Comparison of ENCODE assay signal across 17 cellular contexts in genomic region chr12:46452061-46452615, GRCh38.
DNase-seq lines count a peak whose midpoint lies in the region; TF ChIP-seq lines count a peak whose summit lies in the region.
"Had no signal": no experiment of that assay in that cellular context is flagged by ENCODE, and none has a peak within 500 bp of the region (broad histone marks: within the 10 kb centered on the region; RNA-seq: fewer than 3 reads in every experiment).

No MANE protein-coding gene starts in this region.

- TF ChIP-seq POLR2A in prostate gland (IDR thresholded peaks at IDR 0.05) = no peak

- no peaks in the 10 kb centered on the region for H3K9me3 ChIP-seq in prostate gland
- H3K9me3 ChIP-seq: BLaER1 had no signal

- DNase-seq in Calu3 (no peak), HFFc6 (peak; percentile 63), astrocyte of the hippocampus (ENCODE audit: low read depth, low spot score) (peak; percentile 21), prostate gland (ENCODE audit: low spot score) (no peak), NCI-H2081 (lab: John Stamatoyannopoulos, UW) (no peak), osteocyte (ENCODE audit: extremely low spot score, unreplicated experiment) (no peak), NCI-H1694 (lab: John Stamatoyannopoulos, UW) (no peak)
- DNase-seq: activated effector memory CD4-positive, alpha-beta T cell treated with anti-CD3 and anti-CD28 coated beads, Interleukin-2, amount 50 U/mL, for 16 hours; effector CD8-positive, alpha-beta T cell; foreskin melanocyte; natural killer cell; NCI-H2029 treated with DMSO at 0.1 percent for 48 hours; NCI-H526 had no signal

- H3K4me1 ChIP-seq in prostate gland (replicated peaks) = no peaks in the 10 kb centered on the region
- H3K4me1 ChIP-seq: BLaER1 had no signal

- intact Hi-C loops in Calu3 (cut with micrococcal nuclease; ENCODE audit: unreplicated experiment) (no loop called here), prostate gland (cut with DNase I) (no loop called here)

- H3K4me1 Mint-ChIP-seq in Calu3 (ENCODE audit: low read depth, unreplicated experiment) (peaks cover 70% of the 10 kb centered on the region), HFFc6 (ENCODE audit: low read depth) (peaks cover 78% of the 10 kb centered on the region), nephron (peaks cover 61% of the 10 kb centered on the region), osteocyte (ENCODE audit: unreplicated experiment) (peaks cover 27% of the 10 kb centered on the region)

- H3K27ac Mint-ChIP-seq in Calu3 (ENCODE audit: unreplicated experiment) (peak overlapping the region; percentile 29), HFFc6 (peak overlapping the region; percentile 57), nephron (peak overlapping the region in 2 of 3 experiments; percentile 49 to 71), osteocyte (ENCODE audit: unreplicated experiment) (no peak overlapping the region)

- H3K27me3 Mint-ChIP-seq in Calu3 (ENCODE audit: unreplicated experiment) (no peaks in the 10 kb centered on the region), HFFc6 (ENCODE audit: insufficient read depth) (no peaks in the 10 kb centered on the region; the same call in 1 of the 2 replicates), nephron (ENCODE audit: low read depth) (peaks cover 5% of the 10 kb centered on the region), osteocyte (ENCODE audit: unreplicated experiment) (no peaks in the 10 kb centered on the region)

- H3K27ac ChIP-seq in prostate gland = no peak overlapping the region
- H3K27ac ChIP-seq: BLaER1, cardiac muscle cell had no signal

- CTCF ChIA-PET in Calu3 (lab: Charles Lee) = no interaction called here

- H3K27me3 ChIP-seq in prostate gland (replicated peaks; ENCODE audit: insufficient read depth) = no peaks in the 10 kb centered on the region
- H3K27me3 ChIP-seq: BLaER1, cardiac muscle cell had no signal

- BruUV-seq in Calu3 (replicated peaks; lab: Mats Ljungman, UMichigan) = no TSS peak

- 23% methylated on average over 3 of the region's 3 CpGs for WGBS in prostate gland

- H3K9me3 Mint-ChIP-seq in Calu3 (ENCODE audit: low read depth, unreplicated experiment) (no peaks in the 10 kb centered on the region), HFFc6 (no peaks in the 10 kb centered on the region), nephron (no peaks in the 10 kb centered on the region), osteocyte (ENCODE audit: unreplicated experiment) (peaks cover 3% of the 10 kb centered on the region)
- H3K9me3 Mint-ChIP-seq: natural killer cell had no signal

- no peak overlapping the region for H3K4me3 ChIP-seq in prostate gland
- H3K4me3 ChIP-seq: BLaER1, cardiac muscle cell, lung had no signal

- H3K36me3 Mint-ChIP-seq in Calu3 (ENCODE audit: insufficient read depth, unreplicated experiment) = peaks cover 7% of the 10 kb centered on the region
- H3K36me3 Mint-ChIP-seq in HFFc6 (ENCODE audit: low read depth) = peaks cover 29% of the 10 kb centered on the region
- no peaks in the 10 kb centered on the region for H3K36me3 Mint-ChIP-seq in nephron (ENCODE audit: low read depth)
- peaks cover 8% of the 10 kb centered on the region for H3K36me3 Mint-ChIP-seq in osteocyte (ENCODE audit: unreplicated experiment)
- H3K36me3 Mint-ChIP-seq: natural killer cell had no signal

- H3K4me3 Mint-ChIP-seq in Calu3 (ENCODE audit: low read depth, unreplicated experiment) = peak overlapping the region; percentile 4
- no peak overlapping the region; the same call in 1 of the 2 replicates for H3K4me3 Mint-ChIP-seq in HFFc6
- H3K4me3 Mint-ChIP-seq in nephron = no peak overlapping the region
- H3K4me3 Mint-ChIP-seq in osteocyte (ENCODE audit: unreplicated experiment) = no peak overlapping the region
- H3K4me3 Mint-ChIP-seq: natural killer cell had no signal

- TF ChIP-seq CTCF in Calu3 (IDR thresholded peaks at IDR 0.05; ENCODE audit: unreplicated experiment) = no peak
- TF ChIP-seq CTCF in HFFc6 (IDR thresholded peaks at IDR 0.05) = no peak
- no peak for TF ChIP-seq CTCF in nephron (IDR thresholded peaks at IDR 0.05; ENCODE audit: unreplicated experiment in 3 of 3)
- TF ChIP-seq CTCF in prostate gland (IDR thresholded peaks at IDR 0.05) = no peak
- TF ChIP-seq CTCF in osteocyte (IDR thresholded peaks at IDR 0.05) = no peak

- H3K36me3 ChIP-seq in prostate gland = no peaks in the 10 kb centered on the region
- H3K36me3 ChIP-seq: BLaER1, cardiac muscle cell had no signal

Comparison
In these comparisons a context has a peak if more than half of its experiments do, and no peak if none do; other contexts are left out.
1. DNase-seq: peak in HFFc6 (single experiment) and astrocyte of the hippocampus (single experiment); none in Calu3 (single experiment), prostate gland (single experiment), NCI-H2081 (0 of 2), osteocyte (single experiment) and NCI-H1694 (single experiment).